1 cellular context compared by ENCODE assay signal in the genomic region with DNA sequence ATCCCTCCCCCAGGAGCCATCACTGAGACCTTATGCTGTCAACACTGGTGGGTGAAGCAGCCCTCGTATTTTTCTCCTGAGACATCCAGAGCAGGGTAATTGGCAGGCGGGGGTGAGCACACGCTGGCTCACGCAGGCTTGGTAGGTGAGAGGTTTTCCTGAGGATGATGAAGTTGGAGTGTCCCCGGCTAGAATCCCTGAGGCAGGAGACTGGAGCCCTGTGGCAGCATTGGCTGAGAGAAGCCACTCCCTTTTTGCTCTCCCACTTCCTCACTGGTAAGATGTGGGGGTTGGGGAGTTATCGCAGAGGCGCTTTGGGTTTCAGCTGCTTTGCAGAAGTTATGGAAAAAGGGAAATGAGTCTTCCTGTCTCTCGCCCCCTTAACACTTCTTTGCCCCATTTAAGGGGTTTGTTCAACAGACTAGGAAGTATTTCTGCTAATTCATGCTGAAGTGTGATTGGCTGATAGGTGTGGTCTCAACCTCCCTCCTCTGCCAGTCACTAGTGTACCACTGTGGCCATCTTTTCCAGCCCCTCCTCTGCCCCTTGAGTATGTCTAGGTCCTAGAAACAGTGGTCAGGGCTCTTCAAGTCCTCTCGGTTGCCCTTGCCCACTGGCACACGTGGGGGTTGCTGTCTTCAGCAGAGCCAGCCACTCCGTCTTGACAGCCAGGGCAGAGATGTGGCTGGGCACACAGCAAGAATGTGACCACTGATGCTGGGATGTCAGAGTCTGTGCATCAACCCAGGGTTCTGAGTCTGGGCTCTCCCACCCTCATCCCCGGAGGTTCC.
TF ChIP-seq lines count a peak whose summit lies in the region.

No MANE protein-coding gene starts in this region.

TF ChIP-seq in SK-N-SH, 30 proteins besides CTCF, POLR2A, EP300 and RAD21 (continued from another document):
- TF ChIP-seq, protein P1, sequence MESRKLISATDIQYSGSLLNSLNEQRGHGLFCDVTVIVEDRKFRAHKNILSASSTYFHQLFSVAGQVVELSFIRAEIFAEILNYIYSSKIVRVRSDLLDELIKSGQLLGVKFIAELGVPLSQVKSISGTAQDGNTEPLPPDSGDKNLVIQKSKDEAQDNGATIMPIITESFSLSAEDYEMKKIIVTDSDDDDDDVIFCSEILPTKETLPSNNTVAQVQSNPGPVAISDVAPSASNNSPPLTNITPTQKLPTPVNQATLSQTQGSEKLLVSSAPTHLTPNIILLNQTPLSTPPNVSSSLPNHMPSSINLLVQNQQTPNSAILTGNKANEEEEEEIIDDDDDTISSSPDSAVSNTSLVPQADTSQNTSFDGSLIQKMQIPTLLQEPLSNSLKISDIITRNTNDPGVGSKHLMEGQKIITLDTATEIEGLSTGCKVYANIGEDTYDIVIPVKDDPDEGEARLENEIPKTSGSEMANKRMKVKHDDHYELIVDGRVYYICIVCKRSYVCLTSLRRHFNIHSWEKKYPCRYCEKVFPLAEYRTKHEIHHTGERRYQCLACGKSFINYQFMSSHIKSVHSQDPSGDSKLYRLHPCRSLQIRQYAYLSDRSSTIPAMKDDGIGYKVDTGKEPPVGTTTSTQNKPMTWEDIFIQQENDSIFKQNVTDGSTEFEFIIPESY (IDR thresholded peaks at IDR 0.05; ENCODE audit: borderline replicate concordance, low read depth) = no peak
